13 cellular contexts compared by ENCODE assay signal in genomic region chr1:114505148-114505561, GRCh38. TPM values are rescaled to one million over a fixed set of nuclear protein-coding genes. Genes with fewer than 3 reads are reported as not detected.
A peak's percentile ranks its signal among the peaks of the same experiment; 100 is the strongest.
DNase-seq lines count a peak whose midpoint lies in the region; TF ChIP-seq lines count a peak whose summit lies in the region.
"Had no signal": no experiment of that assay in that cellular context is flagged by ENCODE, and none has a peak within 500 bp of the region (broad histone marks: within the 10 kb centered on the region; RNA-seq: fewer than 3 reads in every experiment).

No MANE protein-coding gene starts in this region.

- no peaks in the 10 kb centered on the region for H3K9me3 Mint-ChIP-seq in activated naive CD4-positive, alpha-beta T cell treated with anti-CD3 and anti-CD28 coated beads, Interleukin-2, amount 50 U/mL, for 24 hours
- no peaks in the 10 kb centered on the region for H3K9me3 Mint-ChIP-seq in dendritic cell treated with granulocyte-macrophage colony-stimulating factor and Interleukin-4, amounts not matched to agents 40 ng/mL and 50 ng/mL, for 4 days
- H3K9me3 Mint-ChIP-seq in type B pancreatic cell: no peaks in the 10 kb centered on the region

- H2AFZ ChIP-seq in OCI-LY1 (ENCODE audit: low read length) (no peak overlapping the region), GM23248 (no peak overlapping the region)

- 93 to 98% methylated on average over 2 of the region's 2 CpGs for WGBS in GM23248 (ENCODE audit: low coverage in 1 of 2, low lambda C conversion rate in 2 of 2, missing lambda C conversion rate in 2 of 2), 2 experiments

- in situ Hi-C loops in GM23248 (cut with MboI) (no loop called here), HAP-1 (cut with MboI; ENCODE audit: low sequenced_read_pairs) (no loop called here)

- intact Hi-C loops in dendritic cell treated with granulocyte-macrophage colony-stimulating factor and Interleukin-4, amounts not matched to agents 40 ng/mL and 50 ng/mL, for 4 days (cut with micrococcal nuclease): no loop called here

- H3K27ac ChIP-seq in OCI-LY1 (ENCODE audit: low read depth, low read length, poor library complexity, severe bottlenecking) (peak overlapping the region; percentile 9), GM23248 (no peak overlapping the region)
- H3K27ac ChIP-seq: adrenal gland, ovary had no signal

- H3F3A ChIP-seq in OCI-LY1 (ENCODE audit: insufficient read depth, low read length): no peaks in the 10 kb centered on the region
- no peaks in the 10 kb centered on the region for H3F3A ChIP-seq in GM23248 (ENCODE audit: insufficient read depth)

- H3K4me3 ChIP-seq in OCI-LY1 (ENCODE audit: low read depth, low read length, poor library complexity, severe bottlenecking) (no peak overlapping the region), GM23248 (no peak overlapping the region), HAP-1 (no peak overlapping the region)
- H3K4me3 ChIP-seq: adrenal gland, ovary had no signal

- H3K27me3 ChIP-seq in OCI-LY1 (ENCODE audit: insufficient read depth, low read length) (no peaks in the 10 kb centered on the region), GM23248 (replicated peaks; ENCODE audit: insufficient read depth) (no peaks in the 10 kb centered on the region), HAP-1 (ENCODE audit: low read depth) (no peaks in the 10 kb centered on the region)
- H3K27me3 ChIP-seq: adrenal gland, ovary had no signal

- H3K36me3 ChIP-seq in OCI-LY1 (ENCODE audit: insufficient read depth, low read length): peaks cover 35% of the 10 kb centered on the region; the same call in 1 of the 2 replicates
- peaks cover 4% of the 10 kb centered on the region; the same call in 1 of the 2 replicates for H3K36me3 ChIP-seq in GM23248 (ENCODE audit: low read depth)
- peaks cover 11% of the 10 kb centered on the region; the same call in 1 of the 2 replicates for H3K36me3 ChIP-seq in HAP-1 (replicated peaks)
- H3K36me3 ChIP-seq: adrenal gland, ovary had no signal

- H3K9me2 ChIP-seq in OCI-LY1 (ENCODE audit: low read depth, low read length): no peaks in the 10 kb centered on the region
- no peaks in the 10 kb centered on the region for H3K9me2 ChIP-seq in GM23248 (ENCODE audit: insufficient read depth)

- peaks cover 77% of the 10 kb centered on the region for H3K4me1 Mint-ChIP-seq in activated naive CD4-positive, alpha-beta T cell treated with anti-CD3 and anti-CD28 coated beads, Interleukin-2, amount 50 U/mL, for 24 hours
- peaks cover 62% of the 10 kb centered on the region for H3K4me1 Mint-ChIP-seq in dendritic cell treated with granulocyte-macrophage colony-stimulating factor and Interleukin-4, amounts not matched to agents 40 ng/mL and 50 ng/mL, for 4 days (ENCODE audit: low read depth)
- H3K4me1 Mint-ChIP-seq in type B pancreatic cell (ENCODE audit: unreplicated experiment): peaks cover 37% of the 10 kb centered on the region

- H4K20me1 ChIP-seq in OCI-LY1 (ENCODE audit: insufficient read depth, low read length) (no peaks in the 10 kb centered on the region; the same call in 1 of the 2 replicates), GM23248 (ENCODE audit: insufficient read depth) (peaks cover 9% of the 10 kb centered on the region)

- DNase-seq in activated naive CD4-positive, alpha-beta T cell treated with anti-CD3 and anti-CD28 coated beads, Interleukin-2, amount 50 U/mL, for 16 hours: no peak
- DNase-seq in type B pancreatic cell (ENCODE audit: extremely low spot score, unreplicated experiment) (no peak), GM23248 (no peak), KG1 (lab: John Stamatoyannopoulos, UW) (no peak), HAP-1 (ENCODE audit: low spot score in 2 of 2) (no peak)
- DNase-seq: activated CD8-positive, alpha-beta memory T cell treated with anti-CD3 and anti-CD28 coated beads, Interleukin-2, amount 50 U/mL, for 4 hours; adrenal gland; NCI-H1092 treated with DMSO at 0.1 percent for 48 hours; ovary; Right ventricle myocardium superior had no signal

- H3K27ac Mint-ChIP-seq in activated naive CD4-positive, alpha-beta T cell treated with anti-CD3 and anti-CD28 coated beads, Interleukin-2, amount 50 U/mL, for 24 hours: peak overlapping the region; percentile 37
- peak overlapping the region; percentile 22 for H3K27ac Mint-ChIP-seq in dendritic cell treated with granulocyte-macrophage colony-stimulating factor and Interleukin-4, amounts not matched to agents 40 ng/mL and 50 ng/mL, for 4 days
- peak overlapping the region; percentile 81 for H3K27ac Mint-ChIP-seq in type B pancreatic cell

- H3K4me2 ChIP-seq in OCI-LY1 (ENCODE audit: low read length): no peak overlapping the region; the same call in 1 of the 2 replicates
- H3K4me2 ChIP-seq in GM23248 (ENCODE audit: unreplicated experiment): no peak overlapping the region

- H3K4me1 ChIP-seq in OCI-LY1 (ENCODE audit: insufficient read depth, low read length, severe bottlenecking) (peaks cover 36% of the 10 kb centered on the region), GM23248 (ENCODE audit: insufficient read depth) (peaks cover 19% of the 10 kb centered on the region), HAP-1 (peaks cover 21% of the 10 kb centered on the region)

- H3K9me3 ChIP-seq in OCI-LY1 (ENCODE audit: low read length) (no peaks in the 10 kb centered on the region), GM23248 (ENCODE audit: low read depth) (no peaks in the 10 kb centered on the region), HAP-1 (no peaks in the 10 kb centered on the region)
- H3K9me3 ChIP-seq: adrenal gland, ovary had no signal

- H3K9ac ChIP-seq in OCI-LY1 (ENCODE audit: low read length): no peak overlapping the region
- no peak overlapping the region for H3K9ac ChIP-seq in GM23248

- peaks cover 100% of the 10 kb centered on the region for H3K79me2 ChIP-seq in OCI-LY1 (ENCODE audit: insufficient read depth, low read length)
- peaks cover 99% of the 10 kb centered on the region for H3K79me2 ChIP-seq in GM23248 (ENCODE audit: insufficient read depth)

- no peaks in the 10 kb centered on the region for H3K27me3 Mint-ChIP-seq in activated naive CD4-positive, alpha-beta T cell treated with anti-CD3 and anti-CD28 coated beads, Interleukin-2, amount 50 U/mL, for 24 hours
- H3K27me3 Mint-ChIP-seq in dendritic cell treated with granulocyte-macrophage colony-stimulating factor and Interleukin-4, amounts not matched to agents 40 ng/mL and 50 ng/mL, for 4 days: no peaks in the 10 kb centered on the region
- no peaks in the 10 kb centered on the region for H3K27me3 Mint-ChIP-seq in type B pancreatic cell

- peaks cover 13% of the 10 kb centered on the region for H3K36me3 Mint-ChIP-seq in activated naive CD4-positive, alpha-beta T cell treated with anti-CD3 and anti-CD28 coated beads, Interleukin-2, amount 50 U/mL, for 24 hours
- peaks cover 15% of the 10 kb centered on the region for H3K36me3 Mint-ChIP-seq in dendritic cell treated with granulocyte-macrophage colony-stimulating factor and Interleukin-4, amounts not matched to agents 40 ng/mL and 50 ng/mL, for 4 days (ENCODE audit: low read depth)
- peaks cover 14% of the 10 kb centered on the region for H3K36me3 Mint-ChIP-seq in type B pancreatic cell

- H3K4me3 Mint-ChIP-seq in activated naive CD4-positive, alpha-beta T cell treated with anti-CD3 and anti-CD28 coated beads, Interleukin-2, amount 50 U/mL, for 24 hours: peak overlapping the region; percentile 27
- H3K4me3 Mint-ChIP-seq in dendritic cell treated with granulocyte-macrophage colony-stimulating factor and Interleukin-4, amounts not matched to agents 40 ng/mL and 50 ng/mL, for 4 days: peak overlapping the region; percentile 32
- peak overlapping the region; percentile 44 for H3K4me3 Mint-ChIP-seq in type B pancreatic cell

- no peak for TF ChIP-seq CTCF in OCI-LY1 (IDR thresholded peaks at IDR 0.05; ENCODE audit: low read length)
- TF ChIP-seq CTCF in type B pancreatic cell (conservative IDR thresholded peaks at IDR 0.05): no peak

RNA-seq across cellular contexts. Expression of gene TRIM33, which starts 5.8 kb away (rescaled TPM):
- total RNA-seq in type B pancreatic cell (ENCODE audit: low replicate concordance): 45.8 and 46.6 TPM in 2 replicates
- 17.6 and 19.7 TPM in 2 replicates for total RNA-seq in GM23248 (2014; rRNA removed; shearing (Covaris generic))
- 7.9 and 10.6 TPM in 2 replicates for polyA plus RNA-seq in GM23248 (2016; fragmentation: Nextera tagmentation; extraction: Ambion mirVana)

Comparison
In these comparisons a context has a peak if more than half of its experiments do, and no peak if none do; other contexts are left out.
1. H3K27ac Mint-ChIP-seq: peak in every context shown above with its lines; median percentile 81 in type B pancreatic cell; 37 in activated naive CD4-positive, alpha-beta T cell treated with anti-CD3 and anti-CD28 coated beads, Interleukin-2, amount 50 U/mL, for 24 hours; 22 in dendritic cell treated with granulocyte-macrophage colony-stimulating factor and Interleukin-4, amounts not matched to agents 40 ng/mL and 50 ng/mL, for 4 days.